In genomic region chr22:24232124-24232523, GRCh38 we compare ENCODE assay signal across 3 cellular contexts.
TF ChIP-seq lines count a peak whose summit lies in the region.

No MANE protein-coding gene starts in this region.

TF ChIP-seq in A549, 52 proteins besides CTCF, POLR2A, EP300 and RAD21:
- TF ChIP-seq, protein P1, sequence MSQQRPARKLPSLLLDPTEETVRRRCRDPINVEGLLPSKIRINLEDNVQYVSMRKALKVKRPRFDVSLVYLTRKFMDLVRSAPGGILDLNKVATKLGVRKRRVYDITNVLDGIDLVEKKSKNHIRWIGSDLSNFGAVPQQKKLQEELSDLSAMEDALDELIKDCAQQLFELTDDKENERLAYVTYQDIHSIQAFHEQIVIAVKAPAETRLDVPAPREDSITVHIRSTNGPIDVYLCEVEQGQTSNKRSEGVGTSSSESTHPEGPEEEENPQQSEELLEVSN (IDR thresholded peaks at IDR 0.05; ENCODE audit: borderline replicate concordance, low read depth), result no peak

TF ChIP-seq in HCT116, 20 proteins besides CTCF, POLR2A, EP300 and RAD21:
- no peak for TF ChIP-seq FOSL1 (IDR thresholded peaks at IDR 0.05; ENCODE audit: low read depth)
- TF ChIP-seq SIN3A (IDR thresholded peaks at IDR 0.05; ENCODE audit: low read depth), result no peak
- TF ChIP-seq ZBTB33 (IDR thresholded peaks at IDR 0.05; ENCODE audit: extremely low read depth, insufficient replicate concordance, low read length), result no peak
- TF ChIP-seq YY1 (IDR thresholded peaks at IDR 0.05; ENCODE audit: extremely low read depth, insufficient replicate concordance, low read depth, low read length), result no peak
- TF ChIP-seq ELF1 (IDR thresholded peaks at IDR 0.05; ENCODE audit: borderline replicate concordance, low read depth), result no peak
- no peak for TF ChIP-seq EZH2phosphoT487 (IDR thresholded peaks at IDR 0.05; ENCODE audit: borderline replicate concordance)
- TF ChIP-seq TCF7L2 (IDR thresholded peaks at IDR 0.05; ENCODE audit: borderline replicate concordance, extremely low read depth, insufficient read depth, insufficient read length), result no peak
- no peak for TF ChIP-seq ZFX (IDR thresholded peaks at IDR 0.05)
- no peak for TF ChIP-seq CBX3 (IDR thresholded peaks at IDR 0.05; ENCODE audit: low read depth)
- no peak for TF ChIP-seq EZH2 (IDR thresholded peaks at IDR 0.05)
- no peak for TF ChIP-seq POLR2AphosphoS5 (IDR thresholded peaks at IDR 0.05; ENCODE audit: low read depth, low read length)
- TF ChIP-seq ATF3 (IDR thresholded peaks at IDR 0.05), result no peak
- TF ChIP-seq SRF (IDR thresholded peaks at IDR 0.05; ENCODE audit: low read depth), result no peak
- no peak for TF ChIP-seq REST (IDR thresholded peaks at IDR 0.05; ENCODE audit: low read depth)

TF ChIP-seq in GM23338, 12 proteins besides CTCF, POLR2A, EP300 and RAD21:
- TF ChIP-seq JUNB (IDR thresholded peaks at IDR 0.05; ENCODE audit: unreplicated experiment) (no peak), NANOG (IDR thresholded peaks at IDR 0.05; ENCODE audit: borderline replicate concordance) (no peak)
- TF ChIP-seq, protein P2, sequence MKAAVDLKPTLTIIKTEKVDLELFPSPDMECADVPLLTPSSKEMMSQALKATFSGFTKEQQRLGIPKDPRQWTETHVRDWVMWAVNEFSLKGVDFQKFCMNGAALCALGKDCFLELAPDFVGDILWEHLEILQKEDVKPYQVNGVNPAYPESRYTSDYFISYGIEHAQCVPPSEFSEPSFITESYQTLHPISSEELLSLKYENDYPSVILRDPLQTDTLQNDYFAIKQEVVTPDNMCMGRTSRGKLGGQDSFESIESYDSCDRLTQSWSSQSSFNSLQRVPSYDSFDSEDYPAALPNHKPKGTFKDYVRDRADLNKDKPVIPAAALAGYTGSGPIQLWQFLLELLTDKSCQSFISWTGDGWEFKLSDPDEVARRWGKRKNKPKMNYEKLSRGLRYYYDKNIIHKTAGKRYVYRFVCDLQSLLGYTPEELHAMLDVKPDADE (IDR thresholded peaks at IDR 0.05), result no peak
TF ChIP-seq in GM23338: peak in this region for 0.
